Comparison of ENCODE assay signal across 8 cellular contexts in genomic region chr7:152894295-152895170, GRCh38.
A peak's percentile ranks its signal among the peaks of the same experiment; 100 is the strongest.
DNase-seq lines count a peak whose midpoint lies in the region; ATAC-seq and TF ChIP-seq lines count a peak whose summit lies in the region.

No MANE protein-coding gene starts in this region.

- no peaks in the 10 kb centered on the region for H3K9me3 Mint-ChIP-seq in activated B cell treated with CpG ODN at 0.5 μM for 24 hours

- H3K36me3 Mint-ChIP-seq in activated B cell treated with CpG ODN at 0.5 μM for 24 hours (ENCODE audit: low read depth) = no peaks in the 10 kb centered on the region

- no peak overlapping the region for H3K4me3 Mint-ChIP-seq in activated B cell treated with CpG ODN at 0.5 μM for 24 hours

- H3K9me2 ChIP-seq in hepatocyte (replicated peaks; ENCODE audit: insufficient read depth) = no peaks in the 10 kb centered on the region

- peak; percentile 65; the same call in 2 of the 3 replicates for TF ChIP-seq CTCF in GM12872 (IDR thresholded peaks at IDR 0.05; ENCODE audit: insufficient read depth, low read depth, low read length)
- TF ChIP-seq CTCF in activated B cell treated with CpG ODN at 0.5 μM for 24 hours (IDR thresholded peaks at IDR 0.05) = peak; percentile 56
- TF ChIP-seq CTCF in hepatocyte (IDR thresholded peaks at IDR 0.05; ENCODE audit: poor library complexity) = peak; percentile 84

- intact Hi-C loops in activated B cell treated with CpG ODN at 0.5 μM for 24 hours (cut with micrococcal nuclease) = loop anchor here (10.0 kb wide), 1 partner anchor 1610 kb away; no protein-coding TSS in a partner anchor

- ATAC-seq in HG03103 (IDR thresholded peaks at IDR 0.05; ENCODE audit: low read depth, unreplicated experiment) (peak; percentile 73), activated B cell treated with CpG ODN at 0.5 μM for 24 hours (ENCODE audit: low read depth) (no peak)

- H4K20me1 ChIP-seq in hepatocyte (ENCODE audit: insufficient read depth, poor library complexity, severe bottlenecking) = no peaks in the 10 kb centered on the region

- no peak overlapping the region for H3K4me3 ChIP-seq in hepatocyte

- DNase-seq in 8988T (peak; percentile 53), activated B cell treated with CpG ODN at 0.5 μM for 24 hours (no peak), hepatocyte (ENCODE audit: low spot score) (peak; percentile 72), SKM-1 (lab: John Stamatoyannopoulos, UW; ENCODE audit: unreplicated experiment) (no peak), DMS114 treated with DMSO at 0.1 percent for 48 hours (lab: John Stamatoyannopoulos, UW; ENCODE audit: unreplicated experiment) (no peak)
- DNase-seq in stimulated activated CD8-positive, alpha-beta memory T cell treated with anti-CD3 and anti-CD28 coated beads, Interleukin-2, amount 100 ng/mL, for 48 hours (ENCODE audit: low read depth in 2 of 2) = peak; percentile 19 to 22

- no peaks in the 10 kb centered on the region for H3K4me1 Mint-ChIP-seq in activated B cell treated with CpG ODN at 0.5 μM for 24 hours

- H3K27me3 ChIP-seq in hepatocyte = no peaks in the 10 kb centered on the region

- peak overlapping the region; percentile 73 for H3K4me2 ChIP-seq in hepatocyte

- no peaks in the 10 kb centered on the region for H3K36me3 ChIP-seq in hepatocyte (replicated peaks; ENCODE audit: insufficient read depth, low read depth)

- H3K79me2 ChIP-seq in hepatocyte = no peaks in the 10 kb centered on the region

- POLR2A ChIA-PET in activated B cell treated with CpG ODN at 0.5 μM for 24 hours (lab: Charles Lee) = no interaction called here

- no peaks in the 10 kb centered on the region for H3K9me3 ChIP-seq in hepatocyte (ENCODE audit: low read depth)

- 40% methylated on average over 51 of the region's 52 CpGs for WGBS in hepatocyte (ENCODE audit: low lambda C conversion rate, missing lambda C conversion rate)

- H2AFZ ChIP-seq in hepatocyte = peak overlapping the region; percentile 45

- no peak overlapping the region for H3K27ac Mint-ChIP-seq in activated B cell treated with CpG ODN at 0.5 μM for 24 hours

- H3K27ac ChIP-seq in hepatocyte = no peak overlapping the region

- no peaks in the 10 kb centered on the region for H3K4me1 ChIP-seq in hepatocyte (ENCODE audit: insufficient read depth)

- CTCF ChIA-PET in activated B cell treated with CpG ODN at 0.5 μM for 24 hours (lab: Charles Lee) = interaction anchor here (1.2 kb wide), 1 partner anchor 1609 kb away, joined by 3 read pairs; no protein-coding TSS in a partner anchor

- peaks cover 8% of the 10 kb centered on the region for H3K27me3 Mint-ChIP-seq in activated B cell treated with CpG ODN at 0.5 μM for 24 hours

Comparison
In these comparisons a context has a peak if more than half of its experiments do, and no peak if none do; other contexts are left out.
1. DNase-seq: peak in 8988T (single experiment), hepatocyte (single experiment) and stimulated activated CD8-positive, alpha-beta memory T cell treated with anti-CD3 and anti-CD28 coated beads, Interleukin-2, amount 100 ng/mL, for 48 hours (2 of 2); none in activated B cell treated with CpG ODN at 0.5 μM for 24 hours (single experiment), SKM-1 (single experiment) and DMS114 treated with DMSO at 0.1 percent for 48 hours (single experiment).
2. Peak in every context shown above with its lines, with median percentiles within 50 percentile points of each other: CTCF ChIP-seq.